In the genomic region with DNA sequence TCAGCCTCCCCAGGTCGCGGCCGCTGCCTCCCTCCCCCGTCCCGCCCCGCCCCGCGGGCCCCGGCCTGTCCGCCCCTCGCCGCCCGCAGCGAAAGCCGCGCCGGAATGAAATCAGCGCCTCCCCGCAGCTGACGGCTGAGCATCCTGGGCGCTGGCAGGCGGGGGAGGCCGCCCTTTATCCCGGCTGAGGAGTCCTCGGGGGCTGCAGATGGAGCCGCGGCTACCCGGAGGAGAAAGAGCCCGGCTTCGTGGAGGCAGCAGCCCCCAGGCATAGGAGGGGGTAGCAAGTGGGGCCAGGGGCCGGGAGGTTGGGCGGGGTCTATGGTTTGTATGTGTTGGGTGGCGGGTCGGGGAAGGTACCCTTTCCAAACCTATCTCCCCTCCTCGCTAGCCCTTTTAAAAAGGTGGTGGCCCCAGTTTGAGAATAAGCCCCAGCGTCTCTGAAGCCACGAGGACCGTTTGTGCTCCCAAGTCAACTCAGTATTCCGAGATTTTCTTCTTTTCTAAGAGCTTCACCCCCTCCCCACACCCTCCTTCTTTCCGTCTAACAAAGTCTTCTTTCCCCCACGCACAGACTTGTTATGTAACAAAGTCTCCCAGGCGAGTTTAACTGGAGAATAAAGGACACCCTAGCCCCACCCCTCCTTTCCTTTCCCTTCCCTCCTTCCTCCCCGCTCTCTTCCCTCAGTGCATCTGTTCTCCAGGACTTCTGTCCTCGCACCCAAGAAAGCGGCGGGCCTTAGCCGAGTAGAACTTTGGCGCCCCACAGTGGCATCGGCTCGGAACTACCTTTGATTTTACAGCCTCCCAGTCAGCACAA, we compare ENCODE assay signal across 8 cellular contexts. TPM values are rescaled to one million over a fixed set of nuclear protein-coding genes. Genes with fewer than 3 reads are reported as not detected.
DNase-seq lines count a peak whose midpoint lies in the region; TF ChIP-seq lines count a peak whose summit lies in the region.

No MANE protein-coding gene starts in this region.

- H3K9me3 Mint-ChIP-seq in type B pancreatic cell, result no peaks in the 10 kb centered on the region

- H3K27me3 Mint-ChIP-seq in type B pancreatic cell, result peaks cover 92% of the 10 kb centered on the region

- peak overlapping the region; percentile 87 for H3K4me3 Mint-ChIP-seq in type B pancreatic cell

- peaks cover 6% of the 10 kb centered on the region for H3K36me3 Mint-ChIP-seq in type B pancreatic cell

- peaks cover 6% of the 10 kb centered on the region for H3K4me1 Mint-ChIP-seq in type B pancreatic cell (ENCODE audit: unreplicated experiment)

- peak; percentile 85 for TF ChIP-seq CTCF in LNCAP (IDR thresholded peaks at IDR 0.05)
- TF ChIP-seq CTCF in type B pancreatic cell (conservative IDR thresholded peaks at IDR 0.05), result peak; percentile 92

- DNase-seq in ELR (ENCODE audit: low read depth) (peak; percentile 86), GOT3 (lab: John Stamatoyannopoulos, UW) (peak; percentile 27), RPMI8226 (peak; percentile 61), foreskin melanocyte (peak; percentile 64), non-pigmented ciliary epithelial cell (ENCODE audit: low read depth) (peak; percentile 42), type B pancreatic cell (ENCODE audit: extremely low spot score, unreplicated experiment) (peak; percentile 86)
- peak; percentile 74 for DNase-seq in activated naive CD4-positive, alpha-beta T cell treated with Interleukin-2 at 50 U/mL for 16 hours

- no peak overlapping the region for H3K27ac Mint-ChIP-seq in type B pancreatic cell

RNA-seq across cellular contexts. Expression of a gene that starts 11.0 kb away (rescaled TPM):
- 1.4 and 2.1 TPM in 2 replicates for total RNA-seq in type B pancreatic cell (ENCODE audit: low replicate concordance)

Comparison
In these comparisons a context has a peak if more than half of its experiments do, and no peak if none do; other contexts are left out.
1. Peak in every context shown above with its lines: DNase-seq.
2. DNase-seq: peak in every context shown above with its lines; median percentile 86 in ELR; 86 in type B pancreatic cell; 74 in activated naive CD4-positive, alpha-beta T cell treated with Interleukin-2 at 50 U/mL for 16 hours; 64 in foreskin melanocyte; 61 in RPMI8226; 42 in non-pigmented ciliary epithelial cell; 27 in GOT3.